ENCODE assay signal across 10 cellular contexts in genomic region chr19:28705008-28705407, GRCh38.
DNase-seq lines count a peak whose midpoint lies in the region; ATAC-seq and TF ChIP-seq lines count a peak whose summit lies in the region.
"Had no signal": no experiment of that assay in that cellular context is flagged by ENCODE, and none has a peak within 500 bp of the region (broad histone marks: within the 10 kb centered on the region; RNA-seq: fewer than 3 reads in every experiment).

No MANE protein-coding gene starts in this region.

- H3K27me3 ChIP-seq in BJ (ENCODE audit: control insufficient read depth, insufficient read depth, low read length): no peaks in the 10 kb centered on the region
- H3K27me3 ChIP-seq in Karpas-422 (ENCODE audit: low read length): no peaks in the 10 kb centered on the region
- H3K27me3 ChIP-seq in left lung: no peaks in the 10 kb centered on the region

- no peaks in the 10 kb centered on the region for H3K9me2 ChIP-seq in Karpas-422 (replicated peaks; ENCODE audit: insufficient read depth, low read length)

- H3K27ac ChIP-seq in Karpas-422 (ENCODE audit: low read length): no peak overlapping the region
- no peak overlapping the region for H3K27ac ChIP-seq in left lung

- no peak overlapping the region for H2AFZ ChIP-seq in Karpas-422 (ENCODE audit: low read length)

- H3K4me3 ChIP-seq in BJ (ENCODE audit: low read depth, low read length) (no peak overlapping the region), Karpas-422 (ENCODE audit: low read length) (no peak overlapping the region), left lung (no peak overlapping the region)

- peak; percentile 50 for ATAC-seq in left lung
- ATAC-seq in GM19395 (IDR thresholded peaks at IDR 0.05; ENCODE audit: unreplicated experiment): no peak
- ATAC-seq in naive thymus-derived CD8-positive, alpha-beta T cell: no peak
- no peak for ATAC-seq in HG03108 (IDR thresholded peaks at IDR 0.05; ENCODE audit: unreplicated experiment)

- H3K36me3 ChIP-seq in BJ (ENCODE audit: control insufficient read depth, insufficient read depth, low read length): no peaks in the 10 kb centered on the region
- no peaks in the 10 kb centered on the region for H3K36me3 ChIP-seq in Karpas-422 (ENCODE audit: insufficient read depth, low read length)
- H3K36me3 ChIP-seq in left lung: no peaks in the 10 kb centered on the region

- no peaks in the 10 kb centered on the region for H4K20me1 ChIP-seq in Karpas-422 (ENCODE audit: insufficient read depth, low read depth, low read length)

- no peaks in the 10 kb centered on the region for H3K4me1 Mint-ChIP-seq in naive thymus-derived CD8-positive, alpha-beta T cell
- H3K4me1 Mint-ChIP-seq: activated B cell treated with CpG ODN at 0.5 μM for 24 hours had no signal

- H3K27ac Mint-ChIP-seq in naive thymus-derived CD8-positive, alpha-beta T cell: no peak overlapping the region
- H3K27ac Mint-ChIP-seq: activated B cell treated with CpG ODN at 0.5 μM for 24 hours had no signal

- H3K27me3 Mint-ChIP-seq in naive thymus-derived CD8-positive, alpha-beta T cell: peaks cover 0 to 5% (median 0%) of the 10 kb centered on the region in 5 donors
- H3K27me3 Mint-ChIP-seq: activated B cell treated with CpG ODN at 0.5 μM for 24 hours had no signal

- no peaks in the 10 kb centered on the region for H3K9me3 Mint-ChIP-seq in naive thymus-derived CD8-positive, alpha-beta T cell

- no peak overlapping the region for H3K4me2 ChIP-seq in Karpas-422 (ENCODE audit: low read depth, low read length, poor library complexity, severe bottlenecking)

- H3K4me1 ChIP-seq in Karpas-422 (ENCODE audit: low read length) (no peaks in the 10 kb centered on the region), left lung (no peaks in the 10 kb centered on the region)

- CTCF ChIA-PET in BJ (lab: Yijun Ruan, JAX): interaction anchor here (0.6 to 1.6 kb wide), 5 partner anchors 11 to 235 kb away, joined by 3 to 5 read pairs (median 4); no protein-coding TSS in a partner anchor

- H3K9me3 ChIP-seq in Karpas-422 (ENCODE audit: low read length): no peaks in the 10 kb centered on the region
- H3K9me3 ChIP-seq in left lung: no peaks in the 10 kb centered on the region

- DNase-seq in BJ (ENCODE audit: low read depth): no peak
- peak; percentile 46 for DNase-seq in Karpas-422
- DNase-seq in astrocyte of the hippocampus (ENCODE audit: low read depth, low spot score): peak; percentile 86
- DNase-seq in left lung: no peak
- no peak for DNase-seq in naive thymus-derived CD8-positive, alpha-beta T cell
- no peak for DNase-seq in NK-92 treated with Interleukin-12 subunit alpha and Interleukin-12 subunit beta, amount 100 ng/mL, for 24 hours (lab: John Stamatoyannopoulos, UW)
- DNase-seq: activated B cell treated with CpG ODN at 0.5 μM for 24 hours, NCI-H146 had no signal

- H3K9ac ChIP-seq in Karpas-422 (ENCODE audit: low read length): no peak overlapping the region

- POLR2A ChIA-PET in BJ (lab: Charles Lee): interaction anchor here (0.6 kb wide), 1 partner anchor 61 kb away, joined by 3 read pairs; no protein-coding TSS in a partner anchor
- POLR2A ChIA-PET in naive thymus-derived CD8-positive, alpha-beta T cell (lab: Charles Lee): no interaction called here

- H3K4me3 Mint-ChIP-seq in naive thymus-derived CD8-positive, alpha-beta T cell: no peak overlapping the region
- H3K4me3 Mint-ChIP-seq: activated B cell treated with CpG ODN at 0.5 μM for 24 hours had no signal

- peak; percentile 71 for TF ChIP-seq CTCF in BJ (IDR thresholded peaks at IDR 0.05; ENCODE audit: insufficient read depth, low read depth, low read length)
- TF ChIP-seq CTCF in left lung (IDR thresholded peaks at IDR 0.05): no peak

- no peaks in the 10 kb centered on the region for H3K79me2 ChIP-seq in Karpas-422 (ENCODE audit: low read length)

- no peaks in the 10 kb centered on the region for H3K36me3 Mint-ChIP-seq in naive thymus-derived CD8-positive, alpha-beta T cell

- intact Hi-C loops in left lung (cut with DNase I): no loop called here

Comparison
In these comparisons a context has a peak if more than half of its experiments do, and no peak if none do; other contexts are left out.
1. DNase-seq: peak in Karpas-422 (single experiment) and astrocyte of the hippocampus (single experiment); none in BJ (single experiment), left lung (0 of 2), naive thymus-derived CD8-positive, alpha-beta T cell (0 of 10) and NK-92 treated with Interleukin-12 subunit alpha and Interleukin-12 subunit beta, amount 100 ng/mL, for 24 hours (single experiment).